1 cellular context compared by ENCODE assay signal in the genomic region with DNA sequence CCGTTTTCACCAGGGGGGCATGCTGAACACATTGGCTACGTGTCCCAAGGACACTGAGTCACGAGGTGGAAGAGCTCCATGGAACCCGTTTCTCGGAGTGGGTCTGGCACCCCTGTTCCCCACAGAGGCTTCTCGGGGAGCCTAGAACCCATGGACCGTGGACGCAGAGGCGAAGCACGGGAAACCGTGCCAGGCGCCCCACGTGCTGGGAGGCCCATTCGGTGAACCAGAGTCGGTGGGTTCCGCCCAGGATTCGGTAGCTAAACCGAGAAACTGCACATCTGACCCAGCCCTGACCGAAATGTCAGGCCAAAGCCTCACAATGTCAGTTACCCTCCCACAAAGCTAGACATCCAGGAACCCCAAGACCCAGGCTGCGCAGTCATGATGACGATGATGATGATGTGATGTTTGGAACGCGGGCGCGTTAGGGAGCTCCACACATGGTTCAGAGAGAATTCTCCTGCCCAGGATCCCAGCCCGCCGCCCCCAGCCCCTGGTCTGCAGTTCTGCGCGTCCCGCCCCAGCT.
TF ChIP-seq lines count a peak whose summit lies in the region.

No MANE protein-coding gene starts in this region.

TF ChIP-seq in K562, 482 proteins besides CTCF, POLR2A, EP300 and RAD21 (continued from another document and continues in another):
- no peak for TF ChIP-seq SOX6 (IDR thresholded peaks at IDR 0.05)
- TF ChIP-seq TCFL5 (CRISPR knock-in tag; conservative IDR thresholded peaks at IDR 0.05): no peak
- peak; percentile 85 for TF ChIP-seq C11orf30 (IDR thresholded peaks at IDR 0.05; ENCODE audit: low read depth)
- TF ChIP-seq ELF1 (tag; IDR thresholded peaks at IDR 0.05): no peak
- no peak for TF ChIP-seq SRSF1 (IDR thresholded peaks at IDR 0.05; ENCODE audit: low read depth, low read length)
- no peak for TF ChIP-seq GATA2 (CRISPR knock-in tag; IDR thresholded peaks at IDR 0.05)
- no peak for TF ChIP-seq NR3C1 (CRISPR knock-in tag; IDR thresholded peaks at IDR 0.05)
- no peak for TF ChIP-seq BRD9 (IDR thresholded peaks at IDR 0.05; ENCODE audit: low read depth, partially characterized antibody)
- no peak for TF ChIP-seq ZBTB17 (CRISPR knock-in tag; IDR thresholded peaks at IDR 0.05)
- TF ChIP-seq ZNF224 (CRISPR knock-in tag; IDR thresholded peaks at IDR 0.05): no peak
- TF ChIP-seq CREM (IDR thresholded peaks at IDR 0.05; ENCODE audit: low read depth): no peak
- TF ChIP-seq HDAC1 (IDR thresholded peaks at IDR 0.05): peak in 1 of 2 experiments; percentile 28; a peak in 1 of 4 replicates
- TF ChIP-seq NCOR1 (IDR thresholded peaks at IDR 0.05): no peak
- TF ChIP-seq, protein P1, sequence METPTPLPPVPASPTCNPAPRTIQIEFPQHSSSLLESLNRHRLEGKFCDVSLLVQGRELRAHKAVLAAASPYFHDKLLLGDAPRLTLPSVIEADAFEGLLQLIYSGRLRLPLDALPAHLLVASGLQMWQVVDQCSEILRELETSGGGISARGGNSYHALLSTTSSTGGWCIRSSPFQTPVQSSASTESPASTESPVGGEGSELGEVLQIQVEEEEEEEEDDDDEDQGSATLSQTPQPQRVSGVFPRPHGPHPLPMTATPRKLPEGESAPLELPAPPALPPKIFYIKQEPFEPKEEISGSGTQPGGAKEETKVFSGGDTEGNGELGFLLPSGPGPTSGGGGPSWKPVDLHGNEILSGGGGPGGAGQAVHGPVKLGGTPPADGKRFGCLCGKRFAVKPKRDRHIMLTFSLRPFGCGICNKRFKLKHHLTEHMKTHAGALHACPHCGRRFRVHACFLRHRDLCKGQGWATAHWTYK (CRISPR knock-in tag; IDR thresholded peaks at IDR 0.05): peak; percentile 59; the same call in 1 of the 2 replicates
- TF ChIP-seq, protein P2, sequence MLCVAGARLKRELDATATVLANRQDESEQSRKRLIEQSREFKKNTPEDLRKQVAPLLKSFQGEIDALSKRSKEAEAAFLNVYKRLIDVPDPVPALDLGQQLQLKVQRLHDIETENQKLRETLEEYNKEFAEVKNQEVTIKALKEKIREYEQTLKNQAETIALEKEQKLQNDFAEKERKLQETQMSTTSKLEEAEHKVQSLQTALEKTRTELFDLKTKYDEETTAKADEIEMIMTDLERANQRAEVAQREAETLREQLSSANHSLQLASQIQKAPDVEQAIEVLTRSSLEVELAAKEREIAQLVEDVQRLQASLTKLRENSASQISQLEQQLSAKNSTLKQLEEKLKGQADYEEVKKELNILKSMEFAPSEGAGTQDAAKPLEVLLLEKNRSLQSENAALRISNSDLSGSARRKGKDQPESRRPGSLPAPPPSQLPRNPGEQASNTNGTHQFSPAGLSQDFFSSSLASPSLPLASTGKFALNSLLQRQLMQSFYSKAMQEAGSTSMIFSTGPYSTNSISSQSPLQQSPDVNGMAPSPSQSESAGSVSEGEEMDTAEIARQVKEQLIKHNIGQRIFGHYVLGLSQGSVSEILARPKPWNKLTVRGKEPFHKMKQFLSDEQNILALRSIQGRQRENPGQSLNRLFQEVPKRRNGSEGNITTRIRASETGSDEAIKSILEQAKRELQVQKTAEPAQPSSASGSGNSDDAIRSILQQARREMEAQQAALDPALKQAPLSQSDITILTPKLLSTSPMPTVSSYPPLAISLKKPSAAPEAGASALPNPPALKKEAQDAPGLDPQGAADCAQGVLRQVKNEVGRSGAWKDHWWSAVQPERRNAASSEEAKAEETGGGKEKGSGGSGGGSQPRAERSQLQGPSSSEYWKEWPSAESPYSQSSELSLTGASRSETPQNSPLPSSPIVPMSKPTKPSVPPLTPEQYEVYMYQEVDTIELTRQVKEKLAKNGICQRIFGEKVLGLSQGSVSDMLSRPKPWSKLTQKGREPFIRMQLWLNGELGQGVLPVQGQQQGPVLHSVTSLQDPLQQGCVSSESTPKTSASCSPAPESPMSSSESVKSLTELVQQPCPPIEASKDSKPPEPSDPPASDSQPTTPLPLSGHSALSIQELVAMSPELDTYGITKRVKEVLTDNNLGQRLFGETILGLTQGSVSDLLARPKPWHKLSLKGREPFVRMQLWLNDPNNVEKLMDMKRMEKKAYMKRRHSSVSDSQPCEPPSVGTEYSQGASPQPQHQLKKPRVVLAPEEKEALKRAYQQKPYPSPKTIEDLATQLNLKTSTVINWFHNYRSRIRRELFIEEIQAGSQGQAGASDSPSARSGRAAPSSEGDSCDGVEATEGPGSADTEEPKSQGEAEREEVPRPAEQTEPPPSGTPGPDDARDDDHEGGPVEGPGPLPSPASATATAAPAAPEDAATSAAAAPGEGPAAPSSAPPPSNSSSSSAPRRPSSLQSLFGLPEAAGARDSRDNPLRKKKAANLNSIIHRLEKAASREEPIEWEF (CRISPR knock-in tag; IDR thresholded peaks at IDR 0.05): no peak
- TF ChIP-seq PHF21A (IDR thresholded peaks at IDR 0.05; ENCODE audit: borderline replicate concordance, low read depth): no peak
- TF ChIP-seq ZFX (CRISPR knock-in tag; IDR thresholded peaks at IDR 0.05): peak; percentile 72
- TF ChIP-seq HDAC8 (tag; IDR thresholded peaks at IDR 0.05): no peak
- TF ChIP-seq, protein P3, sequence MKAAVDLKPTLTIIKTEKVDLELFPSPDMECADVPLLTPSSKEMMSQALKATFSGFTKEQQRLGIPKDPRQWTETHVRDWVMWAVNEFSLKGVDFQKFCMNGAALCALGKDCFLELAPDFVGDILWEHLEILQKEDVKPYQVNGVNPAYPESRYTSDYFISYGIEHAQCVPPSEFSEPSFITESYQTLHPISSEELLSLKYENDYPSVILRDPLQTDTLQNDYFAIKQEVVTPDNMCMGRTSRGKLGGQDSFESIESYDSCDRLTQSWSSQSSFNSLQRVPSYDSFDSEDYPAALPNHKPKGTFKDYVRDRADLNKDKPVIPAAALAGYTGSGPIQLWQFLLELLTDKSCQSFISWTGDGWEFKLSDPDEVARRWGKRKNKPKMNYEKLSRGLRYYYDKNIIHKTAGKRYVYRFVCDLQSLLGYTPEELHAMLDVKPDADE (conservative IDR thresholded peaks at IDR 0.05; ENCODE audit: control insufficient read depth, low read depth, low read length): no peak
- TF ChIP-seq TEAD1 (CRISPR knock-in tag; IDR thresholded peaks at IDR 0.05): 0 out of 4 replicates have a peak, but pooled peaks of 1 of the 2 experiments have one; percentile 16
- no peak for TF ChIP-seq DACH1 (IDR thresholded peaks at IDR 0.05; ENCODE audit: partially characterized antibody)
- TF ChIP-seq PTRF (tag; IDR thresholded peaks at IDR 0.05): no peak
- no peak for TF ChIP-seq WHSC1 (IDR thresholded peaks at IDR 0.05; ENCODE audit: low read length)
- TF ChIP-seq, protein P4, sequence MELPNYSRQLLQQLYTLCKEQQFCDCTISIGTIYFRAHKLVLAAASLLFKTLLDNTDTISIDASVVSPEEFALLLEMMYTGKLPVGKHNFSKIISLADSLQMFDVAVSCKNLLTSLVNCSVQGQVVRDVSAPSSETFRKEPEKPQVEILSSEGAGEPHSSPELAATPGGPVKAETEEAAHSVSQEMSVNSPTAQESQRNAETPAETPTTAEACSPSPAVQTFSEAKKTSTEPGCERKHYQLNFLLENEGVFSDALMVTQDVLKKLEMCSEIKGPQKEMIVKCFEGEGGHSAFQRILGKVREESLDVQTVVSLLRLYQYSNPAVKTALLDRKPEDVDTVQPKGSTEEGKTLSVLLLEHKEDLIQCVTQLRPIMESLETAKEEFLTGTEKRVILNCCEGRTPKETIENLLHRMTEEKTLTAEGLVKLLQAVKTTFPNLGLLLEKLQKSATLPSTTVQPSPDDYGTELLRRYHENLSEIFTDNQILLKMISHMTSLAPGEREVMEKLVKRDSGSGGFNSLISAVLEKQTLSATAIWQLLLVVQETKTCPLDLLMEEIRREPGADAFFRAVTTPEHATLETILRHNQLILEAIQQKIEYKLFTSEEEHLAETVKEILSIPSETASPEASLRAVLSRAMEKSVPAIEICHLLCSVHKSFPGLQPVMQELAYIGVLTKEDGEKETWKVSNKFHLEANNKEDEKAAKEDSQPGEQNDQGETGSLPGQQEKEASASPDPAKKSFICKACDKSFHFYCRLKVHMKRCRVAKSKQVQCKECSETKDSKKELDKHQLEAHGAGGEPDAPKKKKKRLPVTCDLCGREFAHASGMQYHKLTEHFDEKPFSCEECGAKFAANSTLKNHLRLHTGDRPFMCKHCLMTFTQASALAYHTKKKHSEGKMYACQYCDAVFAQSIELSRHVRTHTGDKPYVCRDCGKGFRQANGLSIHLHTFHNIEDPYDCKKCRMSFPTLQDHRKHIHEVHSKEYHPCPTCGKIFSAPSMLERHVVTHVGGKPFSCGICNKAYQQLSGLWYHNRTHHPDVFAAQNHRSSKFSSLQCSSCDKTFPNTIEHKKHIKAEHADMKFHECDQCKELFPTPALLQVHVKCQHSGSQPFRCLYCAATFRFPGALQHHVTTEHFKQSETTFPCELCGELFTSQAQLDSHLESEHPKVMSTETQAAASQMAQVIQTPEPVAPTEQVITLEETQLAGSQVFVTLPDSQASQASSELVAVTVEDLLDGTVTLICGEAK (IDR thresholded peaks at IDR 0.05): no peak
- TF ChIP-seq, protein P4 (CRISPR knock-in tag; IDR thresholded peaks at IDR 0.05): no peak
- no peak for TF ChIP-seq TGIF2 (CRISPR knock-in tag; IDR thresholded peaks at IDR 0.05)
- no peak for TF ChIP-seq ZNF444 (CRISPR knock-in tag; IDR thresholded peaks at IDR 0.05)
- TF ChIP-seq PCBP1 (IDR thresholded peaks at IDR 0.05; ENCODE audit: low read depth, low read length, poor library complexity, severe bottlenecking): no peak
- peak; percentile 57; the same call in 1 of the 2 replicates for TF ChIP-seq NFRKB (IDR thresholded peaks at IDR 0.05; ENCODE audit: low read depth)
- TF ChIP-seq ZNF354B (CRISPR knock-in tag; IDR thresholded peaks at IDR 0.05): no peak
- TF ChIP-seq, protein P5, sequence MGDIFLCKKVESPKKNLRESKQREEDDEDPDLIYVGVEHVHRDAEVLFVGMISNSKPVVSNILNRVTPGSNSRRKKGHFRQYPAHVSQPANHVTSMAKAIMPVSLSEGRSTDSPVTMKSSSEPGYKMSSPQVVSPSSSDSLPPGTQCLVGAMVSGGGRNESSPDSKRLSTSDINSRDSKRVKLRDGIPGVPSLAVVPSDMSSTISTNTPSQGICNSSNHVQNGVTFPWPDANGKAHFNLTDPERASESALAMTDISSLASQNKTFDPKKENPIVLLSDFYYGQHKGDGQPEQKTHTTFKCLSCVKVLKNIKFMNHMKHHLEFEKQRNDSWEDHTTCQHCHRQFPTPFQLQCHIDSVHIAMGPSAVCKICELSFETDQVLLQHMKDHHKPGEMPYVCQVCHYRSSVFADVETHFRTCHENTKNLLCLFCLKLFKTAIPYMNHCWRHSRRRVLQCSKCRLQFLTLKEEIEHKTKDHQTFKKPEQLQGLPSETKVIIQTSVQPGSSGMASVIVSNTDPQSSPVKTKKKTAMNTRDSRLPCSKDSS (IDR thresholded peaks at IDR 0.05; ENCODE audit: low read depth, partially characterized antibody): no peak
- TF ChIP-seq, protein P6, sequence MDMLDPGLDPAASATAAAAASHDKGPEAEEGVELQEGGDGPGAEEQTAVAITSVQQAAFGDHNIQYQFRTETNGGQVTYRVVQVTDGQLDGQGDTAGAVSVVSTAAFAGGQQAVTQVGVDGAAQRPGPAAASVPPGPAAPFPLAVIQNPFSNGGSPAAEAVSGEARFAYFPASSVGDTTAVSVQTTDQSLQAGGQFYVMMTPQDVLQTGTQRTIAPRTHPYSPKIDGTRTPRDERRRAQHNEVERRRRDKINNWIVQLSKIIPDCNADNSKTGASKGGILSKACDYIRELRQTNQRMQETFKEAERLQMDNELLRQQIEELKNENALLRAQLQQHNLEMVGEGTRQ (CRISPR knock-in tag; IDR thresholded peaks at IDR 0.05): no peak
- no peak for TF ChIP-seq XRCC3 (IDR thresholded peaks at IDR 0.05)
- TF ChIP-seq, protein P7, sequence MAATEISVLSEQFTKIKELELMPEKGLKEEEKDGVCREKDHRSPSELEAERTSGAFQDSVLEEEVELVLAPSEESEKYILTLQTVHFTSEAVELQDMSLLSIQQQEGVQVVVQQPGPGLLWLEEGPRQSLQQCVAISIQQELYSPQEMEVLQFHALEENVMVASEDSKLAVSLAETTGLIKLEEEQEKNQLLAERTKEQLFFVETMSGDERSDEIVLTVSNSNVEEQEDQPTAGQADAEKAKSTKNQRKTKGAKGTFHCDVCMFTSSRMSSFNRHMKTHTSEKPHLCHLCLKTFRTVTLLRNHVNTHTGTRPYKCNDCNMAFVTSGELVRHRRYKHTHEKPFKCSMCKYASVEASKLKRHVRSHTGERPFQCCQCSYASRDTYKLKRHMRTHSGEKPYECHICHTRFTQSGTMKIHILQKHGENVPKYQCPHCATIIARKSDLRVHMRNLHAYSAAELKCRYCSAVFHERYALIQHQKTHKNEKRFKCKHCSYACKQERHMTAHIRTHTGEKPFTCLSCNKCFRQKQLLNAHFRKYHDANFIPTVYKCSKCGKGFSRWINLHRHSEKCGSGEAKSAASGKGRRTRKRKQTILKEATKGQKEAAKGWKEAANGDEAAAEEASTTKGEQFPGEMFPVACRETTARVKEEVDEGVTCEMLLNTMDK (IDR thresholded peaks at IDR 0.05; ENCODE audit: borderline replicate concordance, insufficient read depth, low read depth, low read length, poor library complexity, severe bottlenecking): no peak
- no peak for TF ChIP-seq PRPF4 (IDR thresholded peaks at IDR 0.05; ENCODE audit: insufficient read depth, low read depth, low read length, poor library complexity, severe bottlenecking)
- TF ChIP-seq KAT2B (IDR thresholded peaks at IDR 0.05; ENCODE audit: low read depth, low read length): no peak
- TF ChIP-seq TOE1 (IDR thresholded peaks at IDR 0.05; ENCODE audit: borderline replicate concordance): no peak
- 0 out of 2 replicates have a peak, but pooled peaks have one; percentile 35 for TF ChIP-seq TOE1 (CRISPR knock-in tag; IDR thresholded peaks at IDR 0.05; ENCODE audit: borderline replicate concordance, low read depth)
- no peak for TF ChIP-seq POU5F1 (IDR thresholded peaks at IDR 0.05; ENCODE audit: borderline replicate concordance, low read depth, low read length, partially characterized antibody)
- TF ChIP-seq BMI1 (IDR thresholded peaks at IDR 0.05; ENCODE audit: low read length): no peak
- no peak for TF ChIP-seq TAF9B (IDR thresholded peaks at IDR 0.05; ENCODE audit: partially characterized antibody)
